ENCODE assay signal across 1 cellular context in genomic region chr13:100039740-100040139, GRCh38.
A peak's percentile ranks its signal among the peaks of the same experiment; 100 is the strongest.
TF ChIP-seq lines count a peak whose summit lies in the region.

No MANE protein-coding gene starts in this region.

TF ChIP-seq in HepG2, 621 proteins besides CTCF, POLR2A, EP300 and RAD21 (continued from another document and continues in another):
- no peak for TF ChIP-seq TAF1 (CRISPR knock-in tag; IDR thresholded peaks at IDR 0.05)
- TF ChIP-seq ZNF446 (CRISPR knock-in tag; IDR thresholded peaks at IDR 0.05), result no peak
- no peak for TF ChIP-seq KDM2A (CRISPR knock-in tag; IDR thresholded peaks at IDR 0.05; ENCODE audit: borderline replicate concordance, low read depth)
- no peak for TF ChIP-seq NFYB (CRISPR knock-in tag; IDR thresholded peaks at IDR 0.05)
- no peak for TF ChIP-seq FOXO4 (CRISPR knock-in tag; conservative IDR thresholded peaks at IDR 0.05)
- TF ChIP-seq ELK4 (CRISPR knock-in tag; IDR thresholded peaks at IDR 0.05; ENCODE audit: borderline replicate concordance), result no peak
- peak; percentile 43; the same call in 1 of the 2 replicates for TF ChIP-seq JUND (CRISPR knock-in tag; IDR thresholded peaks at IDR 0.05)
- TF ChIP-seq SIN3B (IDR thresholded peaks at IDR 0.05; ENCODE audit: low read length), result no peak
- no peak for TF ChIP-seq ZNF574 (CRISPR knock-in tag; IDR thresholded peaks at IDR 0.05)
- TF ChIP-seq TARDBP (CRISPR knock-in tag; IDR thresholded peaks at IDR 0.05), result no peak
- TF ChIP-seq NAIF1 (CRISPR knock-in tag; IDR thresholded peaks at IDR 0.05; ENCODE audit: borderline replicate concordance), result no peak
- TF ChIP-seq RCOR2 (CRISPR knock-in tag; IDR thresholded peaks at IDR 0.05), result no peak
- no peak for TF ChIP-seq SRSF1 (optimal IDR thresholded peaks at IDR 0.05; ENCODE audit: low read depth, low read length)
- TF ChIP-seq ATF4 (CRISPR knock-in tag; IDR thresholded peaks at IDR 0.05), result no peak
- TF ChIP-seq KLF16 (CRISPR knock-in tag; IDR thresholded peaks at IDR 0.05), result no peak
- no peak for TF ChIP-seq KDM4B (CRISPR knock-in tag; IDR thresholded peaks at IDR 0.05)
- TF ChIP-seq SP5 (CRISPR knock-in tag; IDR thresholded peaks at IDR 0.05; ENCODE audit: borderline replicate concordance, low read depth), result 0 out of 2 replicates have a peak, but pooled peaks have one; percentile 24
- no peak for TF ChIP-seq CERS6 (CRISPR knock-in tag; IDR thresholded peaks at IDR 0.05)
- TF ChIP-seq ZNF101 (CRISPR knock-in tag; IDR thresholded peaks at IDR 0.05; ENCODE audit: borderline replicate concordance, low read depth), result no peak
- TF ChIP-seq ARID3A (IDR thresholded peaks at IDR 0.05; ENCODE audit: low read depth, low read length), result peak; percentile 69; the same call in 1 of the 2 replicates
- TF ChIP-seq RBFOX2 (IDR thresholded peaks at IDR 0.05; ENCODE audit: low read depth, low read length), result no peak
- TF ChIP-seq FOSL2 (CRISPR knock-in tag; IDR thresholded peaks at IDR 0.05), result peak; percentile 72
- no peak for TF ChIP-seq ZNF331 (CRISPR knock-in tag; IDR thresholded peaks at IDR 0.05)
- no peak for TF ChIP-seq TRAFD1 (CRISPR knock-in tag; IDR thresholded peaks at IDR 0.05; ENCODE audit: borderline replicate concordance)
- TF ChIP-seq PAXIP1 (CRISPR knock-in tag; conservative IDR thresholded peaks at IDR 0.05), result peak; percentile 49; the same call in 1 of the 2 replicates
- no peak for TF ChIP-seq ZFP1 (CRISPR knock-in tag; IDR thresholded peaks at IDR 0.05)
- no peak for TF ChIP-seq MAZ (IDR thresholded peaks at IDR 0.05; ENCODE audit: borderline replicate concordance, low read depth, low read length)
- no peak for TF ChIP-seq MAZ (CRISPR knock-in tag; IDR thresholded peaks at IDR 0.05; ENCODE audit: low read depth)
- no peak for TF ChIP-seq ZNF83 (CRISPR knock-in tag; IDR thresholded peaks at IDR 0.05; ENCODE audit: borderline replicate concordance)
- no peak for TF ChIP-seq ZNF550 (CRISPR knock-in tag; IDR thresholded peaks at IDR 0.05; ENCODE audit: borderline replicate concordance)
- no peak for TF ChIP-seq KAT8 (CRISPR knock-in tag; IDR thresholded peaks at IDR 0.05)
- no peak for TF ChIP-seq ZC3H4 (CRISPR knock-in tag; IDR thresholded peaks at IDR 0.05; ENCODE audit: borderline replicate concordance)
- TF ChIP-seq PHF20 (CRISPR knock-in tag; IDR thresholded peaks at IDR 0.05), result no peak
- no peak for TF ChIP-seq ZNF282 (IDR thresholded peaks at IDR 0.05; ENCODE audit: partially characterized antibody)
- TF ChIP-seq MEF2D (CRISPR knock-in tag; IDR thresholded peaks at IDR 0.05), result no peak; the same call in 1 of the 2 replicates
- no peak for TF ChIP-seq ZBTB39 (CRISPR knock-in tag; IDR thresholded peaks at IDR 0.05)
- TF ChIP-seq ZNF790 (CRISPR knock-in tag; IDR thresholded peaks at IDR 0.05; ENCODE audit: borderline replicate concordance), result no peak
- TF ChIP-seq SIX4 (CRISPR knock-in tag; IDR thresholded peaks at IDR 0.05), result no peak
- TF ChIP-seq TCF7L2 (IDR thresholded peaks at IDR 0.05; ENCODE audit: low read depth, low read length), result 0 out of 2 replicates have a peak, but pooled peaks have one; percentile 43
- no peak for TF ChIP-seq MTERF4 (CRISPR knock-in tag; IDR thresholded peaks at IDR 0.05)
- no peak for TF ChIP-seq ZMAT5 (CRISPR knock-in tag; IDR thresholded peaks at IDR 0.05; ENCODE audit: borderline replicate concordance, low read depth)
- no peak for TF ChIP-seq TP53 (CRISPR knock-in tag; conservative IDR thresholded peaks at IDR 0.05)
- TF ChIP-seq SIX1 (CRISPR knock-in tag; IDR thresholded peaks at IDR 0.05; ENCODE audit: borderline replicate concordance), result peak; percentile 64; the same call in 1 of the 2 replicates
- TF ChIP-seq JARID2 (CRISPR knock-in tag; IDR thresholded peaks at IDR 0.05; ENCODE audit: insufficient replicate concordance), result no peak
